12 cellular contexts compared by ENCODE assay signal in genomic region chr10:102462512-102463054, GRCh38. TPM values are rescaled to one million over a fixed set of nuclear protein-coding genes. Genes with fewer than 3 reads are reported as not detected.
DNase-seq lines count a peak whose midpoint lies in the region; ATAC-seq and TF ChIP-seq lines count a peak whose summit lies in the region.
"Had no signal": no experiment of that assay in that cellular context is flagged by ENCODE, and none has a peak within 500 bp of the region (broad histone marks: within the 10 kb centered on the region; RNA-seq: fewer than 3 reads in every experiment).

No MANE protein-coding gene starts in this region.

- H3K9me3 Mint-ChIP-seq in activated T-helper 17 cell treated with anti-CD3 and anti-CD28 coated beads, Interleukin-2, amount 50 U/mL, for 72 hours, result no peaks in the 10 kb centered on the region

- no peaks in the 10 kb centered on the region for H3K36me3 Mint-ChIP-seq in activated T-helper 17 cell treated with anti-CD3 and anti-CD28 coated beads, Interleukin-2, amount 50 U/mL, for 72 hours (ENCODE audit: low read depth)

- H3K27ac ChIP-seq in BLaER1 (no peak overlapping the region), GM23248 (no peak overlapping the region), lower lobe of right lung (peak overlapping the region; percentile 53)
- H3K27ac ChIP-seq: RWPE1 had no signal

- no peak overlapping the region for H3K27ac Mint-ChIP-seq in activated T-helper 17 cell treated with anti-CD3 and anti-CD28 coated beads, Interleukin-2, amount 50 U/mL, for 72 hours

- TF ChIP-seq CTCF in lower lobe of right lung (IDR thresholded peaks at IDR 0.05), result no peak

- in situ Hi-C loops in GM23248 (cut with MboI), result no loop called here

- H3K27me3 Mint-ChIP-seq in activated T-helper 17 cell treated with anti-CD3 and anti-CD28 coated beads, Interleukin-2, amount 50 U/mL, for 72 hours, result no peaks in the 10 kb centered on the region

- peaks cover 21% of the 10 kb centered on the region for H3K4me1 Mint-ChIP-seq in activated T-helper 17 cell treated with anti-CD3 and anti-CD28 coated beads, Interleukin-2, amount 50 U/mL, for 72 hours

- H3F3A ChIP-seq in GM23248 (ENCODE audit: insufficient read depth), result 0 out of 2 replicates have a peak, but pooled peaks cover 6% of the 10 kb centered on the region

- no peaks in the 10 kb centered on the region for H3K9me2 ChIP-seq in GM23248 (ENCODE audit: insufficient read depth)

- H3K9me3 ChIP-seq in BLaER1 (no peaks in the 10 kb centered on the region), GM23248 (ENCODE audit: low read depth) (no peaks in the 10 kb centered on the region), lower lobe of right lung (no peaks in the 10 kb centered on the region)

- H3K4me2 ChIP-seq in BLaER1 (peak overlapping the region; percentile 98), GM23248 (ENCODE audit: unreplicated experiment) (peak overlapping the region; percentile 53)

- H3K4me3 Mint-ChIP-seq in activated T-helper 17 cell treated with anti-CD3 and anti-CD28 coated beads, Interleukin-2, amount 50 U/mL, for 72 hours, result peak overlapping the region; percentile 98

- peak overlapping the region; percentile 77 for H2AFZ ChIP-seq in GM23248

- H3K27me3 ChIP-seq in BLaER1, result no peaks in the 10 kb centered on the region
- H3K27me3 ChIP-seq in GM23248 (replicated peaks; ENCODE audit: insufficient read depth), result no peaks in the 10 kb centered on the region
- no peaks in the 10 kb centered on the region for H3K27me3 ChIP-seq in lower lobe of right lung (ENCODE audit: low read depth)

- WGBS in GM23248 (ENCODE audit: low coverage in 1 of 2, low lambda C conversion rate in 2 of 2, missing lambda C conversion rate in 2 of 2), 2 experiments, result 66 to 70% methylated on average over 6 of the region's 6 CpGs

- DNase-seq in GM23248, result no peak
- DNase-seq in lower lobe of right lung, result no peak
- no peak for DNase-seq in T1000 (lab: John Stamatoyannopoulos, UW)
- DNase-seq: activated CD4-positive, alpha-beta T cell treated with anti-CD3 and anti-CD28 coated beads, Interleukin-2, amount 50 U/mL, for 4 hours; NCI-H2107 had no signal

- ATAC-seq in activated T-helper 17 cell treated with anti-CD3 and anti-CD28 coated beads, Interleukin-2, amount 50 U/mL, for 72 hours (replicated peaks), result no peak
- ATAC-seq in lower lobe of right lung (no peak), HG03457 (IDR thresholded peaks at IDR 0.05; ENCODE audit: unreplicated experiment) (no peak), HG03432 (IDR thresholded peaks at IDR 0.05; ENCODE audit: unreplicated experiment) (no peak), HG03354 (IDR thresholded peaks at IDR 0.05; ENCODE audit: poor library complexity, severe bottlenecking, unreplicated experiment) (no peak)

- H3K79me2 ChIP-seq in GM23248 (ENCODE audit: insufficient read depth), result no peaks in the 10 kb centered on the region

- peak overlapping the region; percentile 73 for H3K4me3 ChIP-seq in BLaER1
- peak overlapping the region; percentile 47; the same call in 1 of the 2 replicates for H3K4me3 ChIP-seq in GM23248
- H3K4me3 ChIP-seq in lower lobe of right lung, result peak overlapping the region; percentile 64

- H3K4me1 ChIP-seq in BLaER1 (peaks cover 34% of the 10 kb centered on the region), GM23248 (ENCODE audit: insufficient read depth) (no peaks in the 10 kb centered on the region), lower lobe of right lung (peaks cover 19% of the 10 kb centered on the region)

- H3K9ac ChIP-seq in BLaER1 (peak overlapping the region; percentile 74; the same call in 1 of the 2 replicates), GM23248 (peak overlapping the region; percentile 38; the same call in 1 of the 2 replicates)

- 0 out of 2 replicates have a peak, but pooled peaks cover 5% of the 10 kb centered on the region for H4K20me1 ChIP-seq in BLaER1
- H4K20me1 ChIP-seq in GM23248 (ENCODE audit: insufficient read depth), result no peaks in the 10 kb centered on the region

- intact Hi-C loops in lower lobe of right lung (cut with DNase I), result no loop called here

- H3K36me3 ChIP-seq in BLaER1 (0 out of 2 replicates have a peak, but pooled peaks cover 10% of the 10 kb centered on the region), GM23248 (ENCODE audit: low read depth) (no peaks in the 10 kb centered on the region), lower lobe of right lung (no peaks in the 10 kb centered on the region)

RNA-seq across cellular contexts. Expression of gene C10orf95, which starts 11.2 kb away (rescaled TPM):
- not detected in 2 replicates for total RNA-seq in GM23248 (2014; rRNA removed; shearing (Covaris generic))
- not detected in 2 replicates for polyA plus RNA-seq in GM23248 (2016; fragmentation: Nextera tagmentation; extraction: Ambion mirVana)
- total RNA-seq in activated T-helper 17 cell treated with anti-CD3 and anti-CD28 coated beads, Interleukin-2, amount 50 U/mL, for 72 hours, result under 1 TPM; 0.29 to 0.39 TPM
- total RNA-seq in lower lobe of right lung, result 5.7 TPM
- total RNA-seq: cardiac septum had no signal

RNA-seq across cellular contexts. Expression of gene CUEDC2, which starts 30.2 kb away (rescaled TPM):
- 54.1 and 58.8 TPM in 2 replicates for total RNA-seq in GM23248 (2014; rRNA removed; shearing (Covaris generic))
- 85.9 and 87.6 TPM in 2 replicates for polyA plus RNA-seq in GM23248 (2016; fragmentation: Nextera tagmentation; extraction: Ambion mirVana)
- 10 to 100 TPM; 53.3 to 58.5 TPM for total RNA-seq in activated T-helper 17 cell treated with anti-CD3 and anti-CD28 coated beads, Interleukin-2, amount 50 U/mL, for 72 hours
- 41.2 TPM for total RNA-seq in lower lobe of right lung

RNA-seq across cellular contexts. Expression of gene ACTR1A, which starts 39.9 kb away (rescaled TPM):
- total RNA-seq in GM23248 (2014; rRNA removed; shearing (Covaris generic)), result 109 and 134 TPM in 2 replicates
- 127 and 134 TPM in 2 replicates for polyA plus RNA-seq in GM23248 (2016; fragmentation: Nextera tagmentation; extraction: Ambion mirVana)
- total RNA-seq in activated T-helper 17 cell treated with anti-CD3 and anti-CD28 coated beads, Interleukin-2, amount 50 U/mL, for 72 hours, result 10 to 100 TPM; 43.0 to 74.4 TPM
- total RNA-seq in lower lobe of right lung, result 88.0 TPM

RNA-seq across cellular contexts. Expression of gene SUFU, which starts 41.2 kb away (rescaled TPM):
- 3.1 and 3.7 TPM in 2 replicates for total RNA-seq in GM23248 (2014; rRNA removed; shearing (Covaris generic))
- polyA plus RNA-seq in GM23248 (2016; fragmentation: Nextera tagmentation; extraction: Ambion mirVana), result 5.0 and 5.5 TPM in 2 replicates
- total RNA-seq in activated T-helper 17 cell treated with anti-CD3 and anti-CD28 coated beads, Interleukin-2, amount 50 U/mL, for 72 hours, result 10 to 100 TPM; 11.1 to 16.2 TPM
- total RNA-seq in lower lobe of right lung, result 14.3 TPM

RNA-seq across cellular contexts. Expression of gene FBXL15, which starts 41.9 kb away (rescaled TPM):
- 23.1 and 23.6 TPM in 2 replicates for total RNA-seq in GM23248 (2014; rRNA removed; shearing (Covaris generic))
- polyA plus RNA-seq in GM23248 (2016; fragmentation: Nextera tagmentation; extraction: Ambion mirVana), result 17.7 and 19.8 TPM in 2 replicates
- total RNA-seq in activated T-helper 17 cell treated with anti-CD3 and anti-CD28 coated beads, Interleukin-2, amount 50 U/mL, for 72 hours, result 10 to 100 TPM; 12.6 to 15.4 TPM
- total RNA-seq in lower lobe of right lung, result 16.6 TPM
